In the genomic region with DNA sequence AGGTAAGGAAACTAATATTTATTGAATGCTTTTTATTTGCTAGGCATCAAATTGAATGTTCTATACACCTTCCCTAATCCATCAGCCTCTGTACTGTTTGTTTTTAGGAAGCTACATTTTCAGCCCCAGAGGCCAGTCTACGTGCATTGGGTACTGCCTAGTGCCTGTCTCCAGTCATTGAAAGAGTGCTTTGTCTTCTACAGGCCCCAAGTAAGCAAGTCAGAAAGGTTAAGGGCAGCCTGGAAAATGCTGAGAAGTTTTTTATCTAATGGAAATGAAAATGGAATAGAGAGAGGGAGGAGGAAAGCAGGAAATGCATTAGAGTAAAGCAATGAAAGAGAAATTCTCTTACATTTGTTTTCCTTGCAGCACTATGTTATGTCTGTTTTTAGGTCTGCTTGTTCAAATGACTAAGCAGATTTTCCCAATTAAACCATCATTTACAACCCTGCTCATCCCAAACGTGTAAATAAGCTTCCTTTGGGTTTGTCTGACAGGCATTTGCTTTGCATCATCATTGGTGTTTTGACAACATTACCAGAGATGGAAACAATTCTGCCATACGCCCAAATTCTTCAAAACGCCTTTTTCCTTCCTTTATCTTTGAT, we compare ENCODE assay signal across 15 cellular contexts.
"Had no signal": no experiment of that assay in that cellular context is flagged by ENCODE, and none has a peak within 500 bp of the region (broad histone marks: within the 10 kb centered on the region; RNA-seq: fewer than 3 reads in every experiment).

No MANE protein-coding gene starts in this region.

- H3K4me3 Mint-ChIP-seq: dendritic cell treated with granulocyte-macrophage colony-stimulating factor and Interleukin-4, amounts not matched to agents 40 ng/mL and 50 ng/mL, for 4 days; immature natural killer cell; natural killer cell treated with Interleukin-12 subunit alpha and Interleukin-12 subunit beta and Interleukin-15 and Interleukin-18, amount 100 ng/mL, for 72 hours; stimulated activated naive B cell treated with anti-CD40 and anti-IgM and Interleukin-4, amounts not matched to agents 10 μg/mL and 1 μg/mL and 100 μg/mL, for 72 hours had no signal

- H3K27me3 ChIP-seq: adrenal gland, upper lobe of left lung had no signal

- DNase-seq: activated CD4-positive, alpha-beta T cell treated with anti-CD3 and anti-CD28 coated beads, Interleukin-2, amount 50 U/mL, for 48 hours; activated gamma-delta T cell treated with Interleukin-2 at 50 U/mL for 16 hours; adrenal gland; effector CD8-positive, alpha-beta T cell; immature natural killer cell; kidney glomerular epithelial cell; posterior cingulate gyrus; stimulated activated naive B cell treated with anti-CD40 and anti-IgM and Interleukin-4, amounts not matched to agents 10 μg/mL and 1 μg/mL and 100 μg/mL, for 72 hours; upper lobe of left lung; WERI-Rb-1 had no signal

- H3K36me3 Mint-ChIP-seq: activated naive CD4-positive, alpha-beta T cell treated with anti-CD3 and anti-CD28 coated beads, Interleukin-2, amount 50 U/mL, for 72 hours; immature natural killer cell; natural killer cell treated with Interleukin-12 subunit alpha and Interleukin-12 subunit beta and Interleukin-15 and Interleukin-18, amount 100 ng/mL, for 72 hours; stimulated activated naive B cell treated with anti-CD40 and anti-IgM and Interleukin-4, amounts not matched to agents 10 μg/mL and 1 μg/mL and 100 μg/mL, for 72 hours had no signal

- ATAC-seq: activated naive CD4-positive, alpha-beta T cell treated with anti-CD3 and anti-CD28 coated beads, Interleukin-2, amount 50 U/mL, for 72 hours; natural killer cell treated with Interleukin-12 subunit alpha and Interleukin-12 subunit beta and Interleukin-15 and Interleukin-18, amount 100 ng/mL, for 72 hours; stimulated activated naive B cell treated with anti-CD40 and anti-IgM and Interleukin-4, amounts not matched to agents 10 μg/mL and 1 μg/mL and 100 μg/mL, for 72 hours had no signal

- H3K27me3 Mint-ChIP-seq: dendritic cell treated with granulocyte-macrophage colony-stimulating factor and Interleukin-4, amounts not matched to agents 40 ng/mL and 50 ng/mL, for 4 days had no signal

- H3K9me3 ChIP-seq: adrenal gland, thoracic aorta, upper lobe of left lung had no signal

- H3K27ac ChIP-seq: adrenal gland, epithelial cell of prostate, thoracic aorta, upper lobe of left lung, WERI-Rb-1 had no signal

- H3K4me3 ChIP-seq: adrenal gland, thoracic aorta, upper lobe of left lung had no signal

- H3K36me3 ChIP-seq: adrenal gland, thoracic aorta, upper lobe of left lung, WERI-Rb-1 had no signal

- H3K4me1 ChIP-seq: adrenal gland, upper lobe of left lung had no signal

- H3K9me3 Mint-ChIP-seq: activated naive CD4-positive, alpha-beta T cell treated with anti-CD3 and anti-CD28 coated beads, Interleukin-2, amount 50 U/mL, for 72 hours; dendritic cell treated with granulocyte-macrophage colony-stimulating factor and Interleukin-4, amounts not matched to agents 40 ng/mL and 50 ng/mL, for 4 days; natural killer cell treated with Interleukin-12 subunit alpha and Interleukin-12 subunit beta and Interleukin-15 and Interleukin-18, amount 100 ng/mL, for 72 hours had no signal

- H3K27ac Mint-ChIP-seq: activated naive CD4-positive, alpha-beta T cell treated with anti-CD3 and anti-CD28 coated beads, Interleukin-2, amount 50 U/mL, for 72 hours; dendritic cell treated with granulocyte-macrophage colony-stimulating factor and Interleukin-4, amounts not matched to agents 40 ng/mL and 50 ng/mL, for 4 days; immature natural killer cell; natural killer cell treated with Interleukin-12 subunit alpha and Interleukin-12 subunit beta and Interleukin-15 and Interleukin-18, amount 100 ng/mL, for 72 hours; stimulated activated naive B cell treated with anti-CD40 and anti-IgM and Interleukin-4, amounts not matched to agents 10 μg/mL and 1 μg/mL and 100 μg/mL, for 72 hours had no signal
